ENCODE assay signal across 11 cellular contexts in genomic region chr2:66581461-66582363, GRCh38.
DNase-seq lines count a peak whose midpoint lies in the region; ATAC-seq, FAIRE-seq and TF ChIP-seq lines count a peak whose summit lies in the region.
"Had no signal": no experiment of that assay in that cellular context is flagged by ENCODE, and none has a peak within 500 bp of the region (broad histone marks: within the 10 kb centered on the region; RNA-seq: fewer than 3 reads in every experiment).

No MANE protein-coding gene starts in this region.

- no peak for FAIRE-seq in frontal cortex (lab: Jason Lieb, UNC)

- TF ChIP-seq CTCF in endothelial cell (IDR thresholded peaks at IDR 0.05; ENCODE audit: unreplicated experiment) (no peak), mesothelial cell of epicardium (IDR thresholded peaks at IDR 0.05; ENCODE audit: unreplicated experiment) (no peak), tibial artery (IDR thresholded peaks at IDR 0.05) (no peak)

- H3K27ac ChIP-seq in HUES6 (ENCODE audit: low read depth, low read length) (no peak overlapping the region), tibial artery (no peak overlapping the region)

- H3K9me3 Mint-ChIP-seq in endothelial cell (ENCODE audit: unreplicated experiment) (no peaks in the 10 kb centered on the region), mesothelial cell of epicardium (no peaks in the 10 kb centered on the region)
- H3K9me3 Mint-ChIP-seq: activated CD4-positive, alpha-beta memory T cell treated with anti-CD3 and anti-CD28 coated beads, Interleukin-2, amount 10 ng/mL, durations not matched to agents 7 days and 5 days had no signal

- H3K4me3 ChIP-seq in HUES6 (ENCODE audit: low read depth, low read length) (peak overlapping the region; percentile 54), tibial artery (peak overlapping the region; percentile 15 to 37)

- intact Hi-C loops in tibial artery (cut with DNase I; ENCODE audit: low total_unique reads): no loop called here

- H3K4me3 Mint-ChIP-seq in endothelial cell (ENCODE audit: unreplicated experiment) (no peak overlapping the region), mesothelial cell of epicardium (no peak overlapping the region)
- H3K4me3 Mint-ChIP-seq: activated CD4-positive, alpha-beta memory T cell treated with anti-CD3 and anti-CD28 coated beads, Interleukin-2, amount 10 ng/mL, durations not matched to agents 7 days and 5 days had no signal

- H3K27ac Mint-ChIP-seq in endothelial cell (ENCODE audit: unreplicated experiment) (no peak overlapping the region), mesothelial cell of epicardium (no peak overlapping the region)

- H3K27me3 ChIP-seq in HUES6 (ENCODE audit: control insufficient read depth, insufficient read depth, low read length) (peaks cover 94% of the 10 kb centered on the region), tibial artery (peaks cover 5 to 53% of the 10 kb centered on the region in 2 donors)

- no peaks in the 10 kb centered on the region for H3K36me3 Mint-ChIP-seq in endothelial cell (ENCODE audit: low read depth, unreplicated experiment)
- H3K36me3 Mint-ChIP-seq in mesothelial cell of epicardium: no peaks in the 10 kb centered on the region

- H3K27me3 Mint-ChIP-seq in endothelial cell (ENCODE audit: unreplicated experiment): peaks cover 25% of the 10 kb centered on the region
- H3K27me3 Mint-ChIP-seq in mesothelial cell of epicardium (ENCODE audit: low read depth): no peaks in the 10 kb centered on the region

- H3K4me1 Mint-ChIP-seq in endothelial cell (ENCODE audit: unreplicated experiment) (peaks cover 15% of the 10 kb centered on the region), mesothelial cell of epicardium (peaks cover 44% of the 10 kb centered on the region)
- H3K4me1 Mint-ChIP-seq: activated CD4-positive, alpha-beta memory T cell treated with anti-CD3 and anti-CD28 coated beads, Interleukin-2, amount 10 ng/mL, durations not matched to agents 7 days and 5 days had no signal

- H3K9ac ChIP-seq in HUES6 (ENCODE audit: low read length): no peak overlapping the region

- H3K4me1 ChIP-seq in HUES6 (ENCODE audit: control insufficient read depth, insufficient read depth, low read length): peaks cover 37% of the 10 kb centered on the region
- peaks cover 0 to 25% (median 16%) of the 10 kb centered on the region in 4 donors for H3K4me1 ChIP-seq in tibial artery

- ATAC-seq in HG03565 (IDR thresholded peaks at IDR 0.05; ENCODE audit: unreplicated experiment): no peak

- H3K9me3 ChIP-seq in HUES6 (ENCODE audit: control insufficient read depth, insufficient read depth, low read depth, low read length) (no peaks in the 10 kb centered on the region), tibial artery (no peaks in the 10 kb centered on the region)

- DNase-seq in endothelial cell (ENCODE audit: low spot score): peak; percentile 31
- DNase-seq in mesothelial cell of epicardium (ENCODE audit: low spot score in 2 of 2, unreplicated experiment in 2 of 2): peak; percentile 33 to 63
- DNase-seq in tibial artery: no peak
- no peak for DNase-seq in GDM1 (lab: John Stamatoyannopoulos, UW)
- no peak for DNase-seq in frontal cortex (ENCODE audit: low spot score in 2 of 2)
- DNase-seq in SHP77 treated with DMSO at 0.1 percent for 48 hours (lab: John Stamatoyannopoulos, UW): no peak
- DNase-seq: activated CD4-positive, alpha-beta memory T cell treated with anti-CD3 and anti-CD28 coated beads, Interleukin-2, amount 10 ng/mL, durations not matched to agents 7 days and 5 days; NCI-H187 treated with DMSO at 0.1 percent for 48 hours; stimulated activated CD4-positive, alpha-beta T cell treated with anti-CD3 and anti-CD28 coated beads, Interleukin-4, amount 100 ng/mL, for 24 hours had no signal

- H3K36me3 ChIP-seq in HUES6 (ENCODE audit: control insufficient read depth, insufficient read depth, low read length) (no peaks in the 10 kb centered on the region), tibial artery (no peaks in the 10 kb centered on the region)

Comparison
In these comparisons a context has a peak if more than half of its experiments do, and no peak if none do; other contexts are left out.
1. DNase-seq: peak in endothelial cell (single experiment) and mesothelial cell of epicardium (2 of 2); none in tibial artery (0 of 2), GDM1 (single experiment), frontal cortex (0 of 2) and SHP77 treated with DMSO at 0.1 percent for 48 hours (single experiment).